ENCODE assay signal across 1 cellular context in genomic region chr3:24832878-24833277, GRCh38.
A peak's percentile ranks its signal among the peaks of the same experiment; 100 is the strongest.
TF ChIP-seq lines count a peak whose summit lies in the region.

No MANE protein-coding gene starts in this region.

TF ChIP-seq in HEK293, 187 proteins besides CTCF, POLR2A, EP300 and RAD21 (continued from another document):
- peak; percentile 24 for TF ChIP-seq SP2 (tag by site-specific recombination; IDR thresholded peaks at IDR 0.05)
- no peak for TF ChIP-seq ZNF16 (tag by site-specific recombination; IDR thresholded peaks at IDR 0.05; ENCODE audit: low read depth)
- no peak for TF ChIP-seq MZF1 (tag by site-specific recombination; IDR thresholded peaks at IDR 0.05; ENCODE audit: borderline replicate concordance)
- TF ChIP-seq SCRT2 (tag by site-specific recombination; IDR thresholded peaks at IDR 0.05): no peak
- no peak for TF ChIP-seq ZNF121 (tag by site-specific recombination; IDR thresholded peaks at IDR 0.05)
- TF ChIP-seq ZNF202 (tag by site-specific recombination; IDR thresholded peaks at IDR 0.05; ENCODE audit: borderline replicate concordance): no peak
- TF ChIP-seq KLF10 (tag by site-specific recombination; IDR thresholded peaks at IDR 0.05): no peak
- TF ChIP-seq ZNF148 (tag by site-specific recombination; IDR thresholded peaks at IDR 0.05; ENCODE audit: borderline replicate concordance): no peak
- no peak for TF ChIP-seq ZBTB1 (tag by site-specific recombination; IDR thresholded peaks at IDR 0.05)
- TF ChIP-seq ZNF791 (tag by site-specific recombination; IDR thresholded peaks at IDR 0.05): no peak
- TF ChIP-seq ZBTB21 (tag by site-specific recombination; IDR thresholded peaks at IDR 0.05): peak; percentile 96
TF ChIP-seq in HEK293: peak in this region for 28.
